21 cellular contexts compared by ENCODE assay signal in genomic region chr11:62014158-62014476, GRCh38. TPM values are rescaled to one million over a fixed set of nuclear protein-coding genes. Genes with fewer than 3 reads are reported as not detected.
DNase-seq lines count a peak whose midpoint lies in the region; ATAC-seq, FAIRE-seq and TF ChIP-seq lines count a peak whose summit lies in the region.
"Had no signal": no experiment of that assay in that cellular context is flagged by ENCODE, and none has a peak within 500 bp of the region (broad histone marks: within the 10 kb centered on the region; RNA-seq: fewer than 3 reads in every experiment).

No MANE protein-coding gene starts in this region.

- H3K4me2 ChIP-seq in A549 (peak overlapping the region; percentile 80), PC-3 (ENCODE audit: low read length) (peak overlapping the region; percentile 69)

- no peaks in the 10 kb centered on the region for H3K27me3 ChIP-seq in PC-3 (ENCODE audit: low read length)
- H3K27me3 ChIP-seq in SJSA1 (replicated peaks) = no peaks in the 10 kb centered on the region
- H3K27me3 ChIP-seq in colonic mucosa = no peaks in the 10 kb centered on the region
- H3K27me3 ChIP-seq: BLaER1 treated with 17β-estradiol and CSF1 and Interleukin-3, amounts not matched to agents 10 nM and 100 nM had no signal

- FAIRE-seq in A549 (lab: Jason Lieb, UNC) = no peak
- FAIRE-seq: GM12891, HepG2 had no signal

- DNase-seq in A549 (ENCODE audit: low read depth in 1 of 2, low spot score in 1 of 2) (no peak), PC-3 (no peak), SJSA1 (ENCODE audit: low read depth in 1 of 2, low spot score in 2 of 2) (no peak), colonic mucosa (no peak), NCI-H2029 treated with DMSO at 0.1 percent for 48 hours (lab: John Stamatoyannopoulos, UW) (no peak)
- DNase-seq in activated CD4-positive, alpha-beta memory T cell treated with anti-CD3 and anti-CD28 coated beads, Interleukin-2, amount 10 ng/mL, durations not matched to agents 7 days and 5 days = no peak
- no peak for DNase-seq in stimulated activated naive CD8-positive, alpha-beta T cell treated with anti-CD3 and anti-CD28 coated beads, Interleukin-15, Interleukin-2, amounts not matched to agents 100 U/mL and 50 U/mL, for 24 hours
- DNase-seq: 8988T; CD8-positive, alpha-beta memory T cell; COR-L47; DMS 273 treated with DMSO at 0.1 percent for 48 hours; DMS53; DND-41; GOT3 had no signal

- no peak overlapping the region for H3K27ac Mint-ChIP-seq in activated CD4-positive, alpha-beta memory T cell treated with anti-CD3 and anti-CD28 coated beads, Interleukin-2, amount 10 ng/mL, durations not matched to agents 7 days and 5 days
- H3K27ac Mint-ChIP-seq: B cell, HFFc6, IgD-negative memory B cell had no signal

- no peak overlapping the region for H3K4me3 Mint-ChIP-seq in activated CD4-positive, alpha-beta memory T cell treated with anti-CD3 and anti-CD28 coated beads, Interleukin-2, amount 10 ng/mL, durations not matched to agents 7 days and 5 days
- H3K4me3 Mint-ChIP-seq: B cell; CD8-positive, alpha-beta memory T cell; HFFc6; IgD-negative memory B cell had no signal

- no peaks in the 10 kb centered on the region for H3K36me3 Mint-ChIP-seq in activated CD4-positive, alpha-beta memory T cell treated with anti-CD3 and anti-CD28 coated beads, Interleukin-2, amount 10 ng/mL, durations not matched to agents 7 days and 5 days (ENCODE audit: low read depth)
- H3K36me3 Mint-ChIP-seq: CD8-positive, alpha-beta memory T cell had no signal

- POLR2A ChIA-PET in A549 (lab: Yijun Ruan, JAX) (interaction anchor here (1.2 to 2.8 kb wide), 3 partner anchors 41 to 50 kb away, joined by 4 to 16 read pairs (median 7); partner anchors contain the start of gene FTH1), PC-3 (lab: Charles Lee; ENCODE audit: unreplicated experiment) (interaction anchor here (0.6 kb wide), 1 partner anchor 397 kb away, joined by 4 read pairs; no protein-coding TSS in a partner anchor)
- POLR2A ChIA-PET in activated CD4-positive, alpha-beta memory T cell treated with anti-CD3 and anti-CD28 coated beads, Interleukin-2, amount 10 ng/mL, durations not matched to agents 7 days and 5 days (lab: Charles Lee) = no interaction called here

- H3K4me1 ChIP-seq in A549 = peaks cover 49% of the 10 kb centered on the region
- H3K4me1 ChIP-seq in PC-3 (ENCODE audit: insufficient read depth, low read length) = peaks cover 28% of the 10 kb centered on the region
- H3K4me1 ChIP-seq in SJSA1 (replicated peaks) = peaks cover 66% of the 10 kb centered on the region
- H3K4me1 ChIP-seq in colonic mucosa = no peaks in the 10 kb centered on the region

- CTCF ChIA-PET in A549 (lab: Yijun Ruan, JAX) (interaction anchor here (1.0 to 1.4 kb wide), 3 partner anchors 11 to 40 kb away, joined by 3 read pairs; no protein-coding TSS in a partner anchor), PC-3 (lab: Charles Lee) (no interaction called here)
- CTCF ChIA-PET in activated CD4-positive, alpha-beta memory T cell treated with anti-CD3 and anti-CD28 coated beads, Interleukin-2, amount 10 ng/mL, durations not matched to agents 7 days and 5 days (lab: Charles Lee) = no interaction called here

- H4K20me1 ChIP-seq in PC-3 (ENCODE audit: low read length) = no peaks in the 10 kb centered on the region
- H4K20me1 ChIP-seq: BLaER1 treated with 17β-estradiol and CSF1 and Interleukin-3, amounts not matched to agents 10 nM and 100 nM had no signal

- intact Hi-C loops in PC-3 (cut with micrococcal nuclease) = no loop called here
- intact Hi-C loops in colonic mucosa (cut with DNase I) = no loop called here

- ATAC-seq in A549 (no peak), PC-3 (no peak), HG02610 (IDR thresholded peaks at IDR 0.05; ENCODE audit: unreplicated experiment) (no peak)
- no peak for ATAC-seq in stimulated activated naive CD8-positive, alpha-beta T cell treated with anti-CD3 and anti-CD28 coated beads, Interleukin-15, Interleukin-2, amounts not matched to agents 100 U/mL and 50 U/mL, for 24 hours

- H3K27ac ChIP-seq in A549 = peak overlapping the region; percentile 88 to 90
- H3K27ac ChIP-seq in PC-3 (ENCODE audit: low read length) = peak overlapping the region; percentile 94
- peak overlapping the region; percentile 75 for H3K27ac ChIP-seq in SJSA1
- H3K27ac ChIP-seq in colonic mucosa = peak overlapping the region; percentile 44

- H3K27me3 Mint-ChIP-seq in activated CD4-positive, alpha-beta memory T cell treated with anti-CD3 and anti-CD28 coated beads, Interleukin-2, amount 10 ng/mL, durations not matched to agents 7 days and 5 days = no peaks in the 10 kb centered on the region

- H3K36me3 ChIP-seq in PC-3 (ENCODE audit: low read depth, low read length) (no peaks in the 10 kb centered on the region), SJSA1 (no peaks in the 10 kb centered on the region), colonic mucosa (no peaks in the 10 kb centered on the region)
- H3K36me3 ChIP-seq: BLaER1 treated with 17β-estradiol and CSF1 and Interleukin-3, amounts not matched to agents 10 nM and 100 nM had no signal

- H3K9me3 ChIP-seq in A549 (no peaks in the 10 kb centered on the region), PC-3 (ENCODE audit: low read length) (no peaks in the 10 kb centered on the region), SJSA1 (replicated peaks) (no peaks in the 10 kb centered on the region), colonic mucosa (no peaks in the 10 kb centered on the region)

- H3K79me2 ChIP-seq in PC-3 (ENCODE audit: low read length) = no peaks in the 10 kb centered on the region

- no peak overlapping the region for H3K4me3 ChIP-seq in A549
- H3K4me3 ChIP-seq in PC-3 (ENCODE audit: low read length) = no peak overlapping the region
- no peak overlapping the region for H3K4me3 ChIP-seq in SJSA1
- no peak overlapping the region for H3K4me3 ChIP-seq in colonic mucosa
- H3K4me3 ChIP-seq: BLaER1 treated with 17β-estradiol and CSF1 and Interleukin-3, amounts not matched to agents 10 nM and 100 nM had no signal

- WGBS in A549 (ENCODE audit: missing lambda C conversion rate) = 87% methylated on average over 4 of the region's 4 CpGs

- TF ChIP-seq EP300 in A549 (IDR thresholded peaks at IDR 0.05) = no peak

- no peaks in the 10 kb centered on the region for H3K9me2 ChIP-seq in PC-3 (replicated peaks; ENCODE audit: low read length)

- peaks cover 6% of the 10 kb centered on the region for H3K4me1 Mint-ChIP-seq in activated CD4-positive, alpha-beta memory T cell treated with anti-CD3 and anti-CD28 coated beads, Interleukin-2, amount 10 ng/mL, durations not matched to agents 7 days and 5 days

- TF ChIP-seq POLR2A in A549 (IDR thresholded peaks at IDR 0.05; ENCODE audit: low read length) = no peak

- no peak for TF ChIP-seq RAD21 in A549 (conservative IDR thresholded peaks at IDR 0.05 in 1 of 2, IDR thresholded peaks at IDR 0.05 in 1 of 2)

- no peak overlapping the region for H2AFZ ChIP-seq in PC-3 (ENCODE audit: low read length)

- H3F3A ChIP-seq in PC-3 (ENCODE audit: low read length, unreplicated experiment) = peaks cover 3% of the 10 kb centered on the region

- TF ChIP-seq CTCF in A549 (IDR thresholded peaks at IDR 0.05) = no peak
- TF ChIP-seq CTCF in PC-3 (conservative IDR thresholded peaks at IDR 0.05; ENCODE audit: low read depth, low read length) = no peak
- no peak for TF ChIP-seq CTCF in colonic mucosa (IDR thresholded peaks at IDR 0.05)

- H3K9me3 Mint-ChIP-seq in activated CD4-positive, alpha-beta memory T cell treated with anti-CD3 and anti-CD28 coated beads, Interleukin-2, amount 10 ng/mL, durations not matched to agents 7 days and 5 days = peaks cover 2% of the 10 kb centered on the region
- H3K9me3 Mint-ChIP-seq: CD8-positive, alpha-beta memory T cell; HFFc6 had no signal

- BruUV-seq in PC-3 (replicated peaks; lab: Mats Ljungman, UMichigan) = no TSS peak

- H3K9ac ChIP-seq in PC-3 (ENCODE audit: low read length) (peak overlapping the region; percentile 59; the same call in 1 of the 2 replicates), colonic mucosa (ENCODE audit: low read depth in 2 of 2, low read length in 2 of 2) (no peak overlapping the region)

TF ChIP-seq in A549, 52 proteins besides CTCF, POLR2A, EP300 and RAD21:
- TF ChIP-seq HES2 (IDR thresholded peaks at IDR 0.05) = no peak
- TF ChIP-seq MAFK (IDR thresholded peaks at IDR 0.05; ENCODE audit: partially characterized antibody) = no peak

RNA-seq across cellular contexts. Expression of gene FTH1, which starts 46.7 kb away (rescaled TPM):
- polyA plus RNA-seq in A549 (2011; rRNA removed) = 2,791 and 4,959 TPM in 2 replicates
- polyA plus RNA-seq in A549 (2012; cell fraction: cytosol; rRNA removed) = 6,916 and 9,060 TPM in 2 replicates
- 2,875 and 3,583 TPM in 2 replicates for polyA plus RNA-seq in A549 (2012; cell fraction: nucleus; rRNA removed)
- 12,354 to 13,747 TPM (median 12,799 TPM) in 3 replicates for polyA plus RNA-seq in A549 (2017; fragmentation: RNase III; extraction: RNeasy Plus Mini Kit Qiagen cat#74134 plus additional on column Dnase treatment)
- polyA minus RNA-seq in A549 (2011; rRNA and poly(A)+ RNA removed) = 2,337 and 2,680 TPM in 2 replicates
- total RNA-seq in PC-3 (2014; rRNA removed) = 1,927 and 1,937 TPM in 2 replicates
- 603 and 707 TPM in 2 replicates for total RNA-seq in SJSA1 (2014; rRNA removed; shearing (Covaris generic))
- 1,000 to 10,000 TPM; 5,286 to 5,395 TPM for total RNA-seq in colonic mucosa
- 1,000 to 10,000 TPM; 1,164 to 1,189 TPM for total RNA-seq in activated CD4-positive, alpha-beta memory T cell treated with anti-CD3 and anti-CD28 coated beads, Interleukin-2, amount 10 ng/mL, durations not matched to agents 7 days and 5 days

Comparison
In these comparisons a context has a peak if more than half of its experiments do, and no peak if none do; other contexts are left out.
1. H3K27ac ChIP-seq: peak in every context shown above with its lines; median percentile 94 in PC-3; 89 in A549; 75 in SJSA1; 44 in colonic mucosa.